In genomic region chr16:1308977-1309885, GRCh38 we compare ENCODE assay signal across 8 cellular contexts. TPM values are rescaled to one million over a fixed set of nuclear protein-coding genes. Genes with fewer than 3 reads are reported as not detected.
DNase-seq lines count a peak whose midpoint lies in the region; ATAC-seq and TF ChIP-seq lines count a peak whose summit lies in the region.

UBE2I (plus strand) TSS chr16:1309636; CDS start chr16:1314031, 4,395 bp downstream.

- no peaks in the 10 kb centered on the region for H3K9me3 Mint-ChIP-seq in T-cell

- ATAC-seq in HG02798 (IDR thresholded peaks at IDR 0.05; ENCODE audit: poor library complexity, unreplicated experiment) (peak; percentile 74), T-cell (replicated peaks in 1 of 4) (peak; percentile 74 to 83 (median 76))

- no peak for TF ChIP-seq CTCF in GM12875 (IDR thresholded peaks at IDR 0.05; ENCODE audit: borderline replicate concordance, insufficient read depth, low read depth, low read length)
- TF ChIP-seq CTCF in cardiac muscle cell (IDR thresholded peaks at IDR 0.05; ENCODE audit: low read depth, low read length): no peak
- TF ChIP-seq CTCF in parathyroid adenoma (IDR thresholded peaks at IDR 0.05): no peak
- no peak for TF ChIP-seq CTCF in tibial artery (IDR thresholded peaks at IDR 0.05)

- H3K9ac ChIP-seq in adipocyte (ENCODE audit: low read length) (peak within 1 kb of the TSS; percentile 99), parathyroid adenoma (peak within 1 kb of the TSS; percentile 99)

- H3K27me3 Mint-ChIP-seq in T-cell: no peaks in the 10 kb centered on the region

- H3K4me1 ChIP-seq in adipocyte (ENCODE audit: control insufficient read depth, insufficient read depth, low read length) (peaks cover 27% of the 10 kb centered on the region), cardiac muscle cell (ENCODE audit: low read depth) (peaks cover 16% of the 10 kb centered on the region), parathyroid adenoma (peaks cover 19% of the 10 kb centered on the region), tibial artery (peaks cover 6 to 47% (median 32%) of the 10 kb centered on the region in 4 donors)

- no peaks in the 10 kb centered on the region for H3K9me3 ChIP-seq in adipocyte (ENCODE audit: control insufficient read depth, low read length)
- no peaks in the 10 kb centered on the region for H3K9me3 ChIP-seq in cardiac muscle cell (ENCODE audit: low read depth)
- no peaks in the 10 kb centered on the region for H3K9me3 ChIP-seq in parathyroid adenoma (ENCODE audit: control insufficient read depth, low read length)
- H3K9me3 ChIP-seq in tibial artery: no peaks in the 10 kb centered on the region

- H2AFZ ChIP-seq in parathyroid adenoma: peak within 1 kb of the TSS; percentile 98

- H3K4me3 Mint-ChIP-seq in T-cell: peak within 1 kb of the TSS; percentile 90 to 98 (median 97)

- DNase-seq in NCI-H1436 treated with DMSO at 0.1 percent for 48 hours (lab: John Stamatoyannopoulos, UW) (peak; percentile 60), T-cell (peak; percentile 87 to 100 (median 95)), adipocyte (ENCODE audit: low read depth) (peak; percentile 98), cardiac muscle cell (ENCODE audit: low read depth in 1 of 2, low spot score in 1 of 2) (peak; percentile 95 to 99), tibial artery (peak; percentile 96 to 98)

- POLR2A ChIA-PET in T-cell (lab: Charles Lee): interaction anchor here in 1 of 2 donors (0.6 kb wide), 1 partner anchor 9 kb away, joined by 3 read pairs; no protein-coding TSS in a partner anchor

- H3K4me1 Mint-ChIP-seq in T-cell: peaks cover 40 to 58% (median 42%) of the 10 kb centered on the region in 3 donors

- H3K27me3 ChIP-seq in adipocyte (replicated peaks; ENCODE audit: control insufficient read depth, insufficient read depth, low read length) (no peaks in the 10 kb centered on the region), cardiac muscle cell (no peaks in the 10 kb centered on the region), parathyroid adenoma (ENCODE audit: control insufficient read depth, insufficient read depth, low read length) (no peaks in the 10 kb centered on the region), tibial artery (peaks cover 0 to 4% of the 10 kb centered on the region in 2 donors)

- H3K4me2 ChIP-seq in parathyroid adenoma (ENCODE audit: low read length): peak within 1 kb of the TSS; percentile 97

- peaks cover 7% of the 10 kb centered on the region for H3K36me3 ChIP-seq in adipocyte (ENCODE audit: control insufficient read depth, insufficient read depth, low read length, severe bottlenecking)
- H3K36me3 ChIP-seq in cardiac muscle cell: peaks cover 3% of the 10 kb centered on the region
- H3K36me3 ChIP-seq in parathyroid adenoma (ENCODE audit: control insufficient read depth, insufficient read depth, low read length): no peaks in the 10 kb centered on the region
- peaks cover 0 to 15% (median 8%) of the 10 kb centered on the region in 3 donors for H3K36me3 ChIP-seq in tibial artery

- CTCF ChIA-PET in T-cell (lab: Charles Lee): interaction anchor here in 1 of 2 donors (0.5 kb wide), 1 partner anchor 22 kb away, joined by 3 read pairs; no protein-coding TSS in a partner anchor

- peak within 1 kb of the TSS; percentile 73 for H3K4me3 ChIP-seq in GM12875 (ENCODE audit: low read depth, low read length)
- H3K4me3 ChIP-seq in adipocyte (ENCODE audit: low read length): peak within 1 kb of the TSS; percentile 96
- H3K4me3 ChIP-seq in cardiac muscle cell: peak within 1 kb of the TSS; percentile 92
- peak within 1 kb of the TSS; percentile 72 for H3K4me3 ChIP-seq in parathyroid adenoma (ENCODE audit: low read depth, low read length)
- H3K4me3 ChIP-seq in tibial artery: peak within 1 kb of the TSS; percentile 74 to 91

- H3K27ac Mint-ChIP-seq in T-cell: peak within 1 kb of the TSS; percentile 99 to 100

- intact Hi-C loops in tibial artery (cut with DNase I; ENCODE audit: low total_unique reads): no loop called here

- H3K27ac ChIP-seq in cardiac muscle cell (peak within 1 kb of the TSS; percentile 100), parathyroid adenoma (peak within 1 kb of the TSS; percentile 100), tibial artery (peak within 1 kb of the TSS; percentile 93 to 97)

- peaks cover 39% of the 10 kb centered on the region for H3K79me2 ChIP-seq in parathyroid adenoma

- peaks cover 3% of the 10 kb centered on the region for H3K36me3 Mint-ChIP-seq in T-cell

RNA-seq across cellular contexts. Expression of gene UBE2I, which starts in this region (rescaled TPM):
- total RNA-seq in T-cell (100 to 1,000 TPM; 173 to 247 (median 190) TPM), cardiac muscle cell (75.4 and 81.4 TPM in 2 replicates)
- polyA plus RNA-seq in cardiac muscle cell: 156 and 157 TPM in 2 replicates

Comparison
In these comparisons a context has a peak if more than half of its experiments do, and no peak if none do; other contexts are left out.
1. Peak in every context shown above with its lines: DNase-seq, ATAC-seq, H3K4me3 ChIP-seq and H3K27ac ChIP-seq.